In genomic region chr19:55685776-55686175, GRCh38 we compare ENCODE assay signal across 34 cellular contexts. TPM values are rescaled to one million over a fixed set of nuclear protein-coding genes. Genes with fewer than 3 reads are reported as not detected.
A peak's percentile ranks its signal among the peaks of the same experiment; 100 is the strongest.
DNase-seq lines count a peak whose midpoint lies in the region; ATAC-seq, FAIRE-seq and TF ChIP-seq lines count a peak whose summit lies in the region.
"Had no signal": no experiment of that assay in that cellular context is flagged by ENCODE, and none has a peak within 500 bp of the region (broad histone marks: within the 10 kb centered on the region; RNA-seq: fewer than 3 reads in every experiment).

No MANE protein-coding gene starts in this region.

- intact Hi-C loops in Caco-2 (cut with micrococcal nuclease; ENCODE audit: unreplicated experiment) (no loop called here), kidney (cut with DNase I) (no loop called here)

- no peak for DNase-seq in Caco-2
- DNase-seq in kidney = peak; percentile 51
- DNase-seq in stimulated activated effector memory CD8-positive, alpha-beta T cell treated with anti-CD3 and anti-CD28 coated beads, Interleukin-12 subunit alpha, Interleukin-12 subunit beta, amount 100 ng/mL, for 72 hours (ENCODE audit: low spot score in 2 of 2) = no peak
- no peak for DNase-seq in pons (ENCODE audit: low spot score)
- DNase-seq in GM13977 (ENCODE audit: low spot score) = no peak
- DNase-seq in NCI-H82 treated with DMSO at 0.1 percent for 48 hours (lab: John Stamatoyannopoulos, UW; ENCODE audit: unreplicated experiment) = no peak
- DNase-seq: AML-193; CD4-positive, alpha-beta memory T cell; COR-L47; DMS 273 treated with DMSO at 0.1 percent for 48 hours; DMS79; EL; GDM1; MM.1S; NCI-H1092; NCI-H1417 treated with DMSO at 0.1 percent for 48 hours; NCI-H187; NCI-H2081 treated with DMSO at 0.1 percent for 48 hours; NCI-H2171; NCI-H345; NCI-H510A treated with DMSO at 0.1 percent for 48 hours; NCI-H748 treated with DMSO at 0.1 percent for 48 hours; SK-N-SH had no signal

- H3K27ac ChIP-seq in VCaP (peak overlapping the region; percentile 92), kidney (ENCODE audit: low read depth in 2 of 2, low read length in 2 of 2) (peak overlapping the region in 1 of 2 donors; percentile 37)
- H3K27ac ChIP-seq: A549; BLaER1 treated with 17β-estradiol and CSF1 and Interleukin-3, amounts not matched to agents 10 nM and 100 nM; HL-60; KMS-11 had no signal

- H3K4me1 ChIP-seq in Caco-2 (peaks cover 57% of the 10 kb centered on the region), kidney (ENCODE audit: control insufficient read depth in 1 of 2, insufficient read depth in 1 of 2, low read depth in 1 of 2, low read length in 2 of 2) (peaks cover 54 to 75% of the 10 kb centered on the region in 2 donors)
- H3K4me1 ChIP-seq: A549 had no signal

- H3K27me3 Mint-ChIP-seq in Caco-2 (ENCODE audit: insufficient read depth, unreplicated experiment) = no peaks in the 10 kb centered on the region
- H3K27me3 Mint-ChIP-seq: CD4-positive, alpha-beta memory T cell; IgD-negative memory B cell had no signal

- no peaks in the 10 kb centered on the region for H3K9me3 ChIP-seq in Caco-2
- H3K9me3 ChIP-seq in kidney (ENCODE audit: control insufficient read depth in 1 of 2, low read length in 2 of 2) = no peaks in the 10 kb centered on the region
- H3K9me3 ChIP-seq: A549; BLaER1 treated with 17β-estradiol and CSF1 and Interleukin-3, amounts not matched to agents 10 nM and 100 nM; SK-N-SH had no signal

- no peak for FAIRE-seq in kidney (lab: Jason Lieb, UNC)
- FAIRE-seq: A549, GM12878, GM19239, H54, RCC 7860 had no signal

- H3K36me3 ChIP-seq in Caco-2 (ENCODE audit: control insufficient read depth, insufficient read depth, low read length) (peaks cover 10% of the 10 kb centered on the region), kidney (ENCODE audit: control insufficient read depth in 1 of 2, insufficient read depth in 2 of 2, low read length in 2 of 2) (peaks cover 20 to 26% of the 10 kb centered on the region in 2 donors)

- CTCF ChIA-PET in Caco-2 (lab: Charles Lee) = no interaction called here

- H3K4me3 ChIP-seq in Caco-2 (ENCODE audit: low read depth, low read length) = no peak overlapping the region
- no peak overlapping the region for H3K4me3 ChIP-seq in kidney (ENCODE audit: low read length in 2 of 2)
- H3K4me3 ChIP-seq: A549; BLaER1 treated with 17β-estradiol and CSF1 and Interleukin-3, amounts not matched to agents 10 nM and 100 nM; GM12878 had no signal

- BruUV-seq in Caco-2 (replicated peaks; lab: Mats Ljungman, UMichigan) = no TSS peak

- TF ChIP-seq CTCF in Caco-2 (IDR thresholded peaks at IDR 0.05; ENCODE audit: insufficient read depth in 1 of 2, low read depth in 1 of 2, low read length in 1 of 2, severe bottlenecking in 1 of 2, unreplicated experiment in 1 of 2) = no peak
- TF ChIP-seq CTCF in VCaP (conservative IDR thresholded peaks at IDR 0.05) = no peak
- TF ChIP-seq CTCF in kidney (IDR thresholded peaks at IDR 0.05; ENCODE audit: borderline replicate concordance, extremely low read depth, insufficient read depth) = no peak
- no peak for TF ChIP-seq CTCF in GM13977 (IDR thresholded peaks at IDR 0.05; ENCODE audit: extremely low read depth, insufficient read depth, missing control alignments)

- H3K27ac Mint-ChIP-seq in Caco-2 (ENCODE audit: unreplicated experiment) = peak overlapping the region; percentile 94
- H3K27ac Mint-ChIP-seq in stimulated activated effector memory CD8-positive, alpha-beta T cell treated with anti-CD3 and anti-CD28 coated beads, Interleukin-12 subunit alpha, Interleukin-12 subunit beta, amount 100 ng/mL, for 72 hours = peak overlapping the region; percentile 81

- H3K9me3 Mint-ChIP-seq in Caco-2 (ENCODE audit: unreplicated experiment) = no peaks in the 10 kb centered on the region
- H3K9me3 Mint-ChIP-seq in stimulated activated effector memory CD8-positive, alpha-beta T cell treated with anti-CD3 and anti-CD28 coated beads, Interleukin-12 subunit alpha, Interleukin-12 subunit beta, amount 100 ng/mL, for 72 hours = no peaks in the 10 kb centered on the region
- H3K9me3 Mint-ChIP-seq: CD4-positive, alpha-beta memory T cell; IgD-negative memory B cell had no signal

- H3K9ac ChIP-seq in kidney (ENCODE audit: low read length in 2 of 2) = no peak overlapping the region
- H3K9ac ChIP-seq: KMS-11, SK-N-SH had no signal

- peaks cover 46% of the 10 kb centered on the region for H3K4me1 Mint-ChIP-seq in Caco-2 (ENCODE audit: low read depth, unreplicated experiment)
- peaks cover 26% of the 10 kb centered on the region for H3K4me1 Mint-ChIP-seq in stimulated activated effector memory CD8-positive, alpha-beta T cell treated with anti-CD3 and anti-CD28 coated beads, Interleukin-12 subunit alpha, Interleukin-12 subunit beta, amount 100 ng/mL, for 72 hours

- no peak for ATAC-seq in stimulated activated effector memory CD8-positive, alpha-beta T cell treated with anti-CD3 and anti-CD28 coated beads, Interleukin-12 subunit alpha, Interleukin-12 subunit beta, amount 100 ng/mL, for 72 hours
- no peak for ATAC-seq in GM21619 (IDR thresholded peaks at IDR 0.05; ENCODE audit: unreplicated experiment)
- ATAC-seq: A549, GM12878 had no signal

- POLR2A ChIA-PET in Caco-2 (lab: Charles Lee) = no interaction called here

- in situ Hi-C loops in GM13977 (cut with MboI; ENCODE audit: low pct_unique_long_range_greater_than_20kb, low sequenced_read_pairs, unreplicated experiment) = loop anchor here (25.0 kb wide), 1 partner anchor 627 kb away; the partner anchor contains the start of gene ZSCAN5A

- H3K27me3 ChIP-seq in Caco-2 (replicated peaks; ENCODE audit: control insufficient read depth, insufficient read depth, low read length) = no peaks in the 10 kb centered on the region
- H3K27me3 ChIP-seq: BLaER1 treated with 17β-estradiol and CSF1 and Interleukin-3, amounts not matched to agents 10 nM and 100 nM had no signal

- H3K36me3 Mint-ChIP-seq in Caco-2 (ENCODE audit: insufficient read depth, unreplicated experiment) = peaks cover 86% of the 10 kb centered on the region
- peaks cover 78% of the 10 kb centered on the region for H3K36me3 Mint-ChIP-seq in stimulated activated effector memory CD8-positive, alpha-beta T cell treated with anti-CD3 and anti-CD28 coated beads, Interleukin-12 subunit alpha, Interleukin-12 subunit beta, amount 100 ng/mL, for 72 hours

- no peak overlapping the region for H3K4me3 Mint-ChIP-seq in Caco-2 (ENCODE audit: unreplicated experiment)
- no peak overlapping the region for H3K4me3 Mint-ChIP-seq in stimulated activated effector memory CD8-positive, alpha-beta T cell treated with anti-CD3 and anti-CD28 coated beads, Interleukin-12 subunit alpha, Interleukin-12 subunit beta, amount 100 ng/mL, for 72 hours
- H3K4me3 Mint-ChIP-seq: CD4-positive, alpha-beta memory T cell; IgD-negative memory B cell had no signal

RNA-seq across cellular contexts. Expression of gene EPN1, which starts 10.8 kb away (rescaled TPM):
- 197 and 201 TPM in 2 replicates for total RNA-seq in Caco-2 (2022)
- 145 TPM for total RNA-seq in kidney
- 138 TPM for polyA plus RNA-seq in kidney (ENCODE audit: insufficient read depth, low read depth, low replicate concordance)

RNA-seq across cellular contexts. Expression of gene U2AF2, which starts 30.9 kb away (rescaled TPM):
- total RNA-seq in Caco-2 (2022) (289 TPM in 2 replicates), kidney (161 TPM)
- 54.8 TPM for polyA plus RNA-seq in kidney (ENCODE audit: insufficient read depth, low read depth, low replicate concordance)

RNA-seq across cellular contexts. Expression of gene CCDC106, which starts 37.8 kb away (rescaled TPM):
- total RNA-seq in Caco-2 (2022) (17.4 and 17.6 TPM in 2 replicates), kidney (22.7 TPM)
- 51.9 TPM for polyA plus RNA-seq in kidney (ENCODE audit: insufficient read depth, low read depth, low replicate concordance)

RNA-seq across cellular contexts. Expression of gene ZNF581, which starts 42.3 kb away (rescaled TPM):
- total RNA-seq in Caco-2 (2022) (46.2 and 47.4 TPM in 2 replicates), kidney (23.6 TPM)
- 22.0 TPM for polyA plus RNA-seq in kidney (ENCODE audit: insufficient read depth, low read depth, low replicate concordance)

RNA-seq across cellular contexts. Expression of gene ZNF580, which starts 45.0 kb away (rescaled TPM):
- total RNA-seq in Caco-2 (2022) = 38.5 and 41.4 TPM in 2 replicates
- total RNA-seq in kidney = 56.8 TPM
- polyA plus RNA-seq in kidney (ENCODE audit: insufficient read depth, low read depth, low replicate concordance) = 47.0 TPM
